1 cellular context compared by ENCODE assay signal in genomic region chr1:226125097-226125630, GRCh38.
TF ChIP-seq lines count a peak whose summit lies in the region.

No MANE protein-coding gene starts in this region.

TF ChIP-seq in HepG2, 621 proteins besides CTCF, POLR2A, EP300 and RAD21 (continued from another document and continues in another):
- TF ChIP-seq HMGXB4 (CRISPR knock-in tag; IDR thresholded peaks at IDR 0.05; ENCODE audit: borderline replicate concordance in 1 of 2, low read depth in 1 of 2) (peak; percentile 45 to 71; a peak in 2 of 4 replicates), SP140L (CRISPR knock-in tag; IDR thresholded peaks at IDR 0.05; ENCODE audit: borderline replicate concordance) (no peak), NCOA1 (CRISPR knock-in tag; IDR thresholded peaks at IDR 0.05) (no peak), HNF4G (IDR thresholded peaks at IDR 0.05; ENCODE audit: borderline replicate concordance, low read depth, low read length) (no peak), HNF4G (CRISPR knock-in tag; IDR thresholded peaks at IDR 0.05; ENCODE audit: borderline replicate concordance, low read depth) (no peak), ETV5 (CRISPR knock-in tag; IDR thresholded peaks at IDR 0.05; ENCODE audit: borderline replicate concordance) (peak; percentile 30; the same call in 1 of the 2 replicates), IKZF5 (CRISPR knock-in tag; IDR thresholded peaks at IDR 0.05) (0 out of 2 replicates have a peak, but pooled peaks have one; percentile 33), ZNF674 (CRISPR knock-in tag; IDR thresholded peaks at IDR 0.05; ENCODE audit: low read depth) (no peak), KLF13 (CRISPR knock-in tag; IDR thresholded peaks at IDR 0.05) (no peak), SETDB1 (CRISPR knock-in tag; IDR thresholded peaks at IDR 0.05; ENCODE audit: borderline replicate concordance) (no peak), ATF4 (CRISPR knock-in tag; IDR thresholded peaks at IDR 0.05) (no peak), TFDP1 (CRISPR knock-in tag; IDR thresholded peaks at IDR 0.05; ENCODE audit: borderline replicate concordance) (no peak), SMAD9 (CRISPR knock-in tag; IDR thresholded peaks at IDR 0.05) (no peak), ZNF292 (CRISPR knock-in tag; IDR thresholded peaks at IDR 0.05; ENCODE audit: borderline replicate concordance, low read depth) (no peak), PRPF4 (IDR thresholded peaks at IDR 0.05; ENCODE audit: low read depth, low read length, poor library complexity, severe bottlenecking) (no peak), DBP (CRISPR knock-in tag; IDR thresholded peaks at IDR 0.05; ENCODE audit: not compliant biosample characterization) (no peak), ZNF614 (CRISPR knock-in tag; IDR thresholded peaks at IDR 0.05; ENCODE audit: borderline replicate concordance) (no peak), ZNF501 (CRISPR knock-in tag; IDR thresholded peaks at IDR 0.05) (0 out of 2 replicates have a peak, but pooled peaks have one; percentile 38), ZNF784 (CRISPR knock-in tag; IDR thresholded peaks at IDR 0.05; ENCODE audit: borderline replicate concordance) (no peak), NR2C2 (CRISPR knock-in tag; IDR thresholded peaks at IDR 0.05; ENCODE audit: borderline replicate concordance) (peak; percentile 57; the same call in 1 of the 2 replicates), ZNF280B (CRISPR knock-in tag; IDR thresholded peaks at IDR 0.05; ENCODE audit: borderline replicate concordance) (peak; percentile 39; the same call in 1 of the 2 replicates), GTF2F1 (IDR thresholded peaks at IDR 0.05; ENCODE audit: low read length) (no peak), ZNF414 (CRISPR knock-in tag; IDR thresholded peaks at IDR 0.05) (0 out of 2 replicates have a peak, but pooled peaks have one; percentile 54), ZNF780A (CRISPR knock-in tag; IDR thresholded peaks at IDR 0.05) (no peak), STAG1 (CRISPR knock-in tag; IDR thresholded peaks at IDR 0.05) (peak; percentile 92), ZNF232 (CRISPR knock-in tag; IDR thresholded peaks at IDR 0.05; ENCODE audit: borderline replicate concordance) (no peak), STAT5B (CRISPR knock-in tag; IDR thresholded peaks at IDR 0.05) (no peak), ZNF691 (CRISPR knock-in tag; IDR thresholded peaks at IDR 0.05; ENCODE audit: borderline replicate concordance, low read depth) (peak; percentile 49; the same call in 1 of the 2 replicates), ZNF747 (CRISPR knock-in tag; IDR thresholded peaks at IDR 0.05; ENCODE audit: borderline replicate concordance) (no peak), ETS1 (CRISPR knock-in tag; IDR thresholded peaks at IDR 0.05) (no peak), ZMYM3 (CRISPR knock-in tag; IDR thresholded peaks at IDR 0.05) (no peak), ZNF678 (CRISPR knock-in tag; IDR thresholded peaks at IDR 0.05) (0 out of 2 replicates have a peak, but pooled peaks have one; percentile 24), CEBPZ (IDR thresholded peaks at IDR 0.05; ENCODE audit: low read length) (no peak), RXRA (CRISPR knock-in tag; IDR thresholded peaks at IDR 0.05) (peak; percentile 31; the same call in 1 of the 2 replicates), ZNF644 (CRISPR knock-in tag; IDR thresholded peaks at IDR 0.05; ENCODE audit: low read depth) (no peak), PHB2 (IDR thresholded peaks at IDR 0.05; ENCODE audit: partially characterized antibody) (no peak), ATF7 (IDR thresholded peaks at IDR 0.05) (no peak), ATF7 (CRISPR knock-in tag; IDR thresholded peaks at IDR 0.05) (0 out of 2 replicates have a peak, but pooled peaks have one; percentile 21), SMYD3 (CRISPR knock-in tag; IDR thresholded peaks at IDR 0.05) (no peak), XBP1 (CRISPR knock-in tag; IDR thresholded peaks at IDR 0.05) (no peak), ETV6 (CRISPR knock-in tag; conservative IDR thresholded peaks at IDR 0.05) (peak; percentile 66; the same call in 1 of the 2 replicates), ZBTB38 (CRISPR knock-in tag; IDR thresholded peaks at IDR 0.05) (peak; percentile 25; the same call in 1 of the 2 replicates), ZNF225 (CRISPR knock-in tag; IDR thresholded peaks at IDR 0.05) (0 out of 2 replicates have a peak, but pooled peaks have one; percentile 25), TEAD3 (CRISPR knock-in tag; optimal IDR thresholded peaks at IDR 0.05; ENCODE audit: borderline replicate concordance) (peak; percentile 50), ZNF770 (CRISPR knock-in tag; IDR thresholded peaks at IDR 0.05) (no peak)
